ENCODE assay signal across 13 cellular contexts in genomic region chr10:73161079-73161478, GRCh38.
"Had no signal": no experiment of that assay in that cellular context is flagged by ENCODE, and none has a peak within 500 bp of the region (broad histone marks: within the 10 kb centered on the region; RNA-seq: fewer than 3 reads in every experiment).

No MANE protein-coding gene starts in this region.

- ATAC-seq: effector memory CD8-positive, alpha-beta T cell; left cardiac atrium; natural killer cell; right lobe of liver had no signal

- H3K27ac ChIP-seq: cardiac muscle cell, ovary, right lobe of liver, tibial artery had no signal

- H3K27me3 ChIP-seq: cardiac muscle cell, ovary, right lobe of liver, tibial artery had no signal

- H3K36me3 Mint-ChIP-seq: natural killer cell had no signal

- DNase-seq: activated CD4-positive, alpha-beta T cell treated with anti-CD3 and anti-CD28 coated beads, Interleukin-2, amount 50 U/mL, for 1 hour; amygdala; effector memory CD8-positive, alpha-beta T cell; foreskin fibroblast; left cardiac atrium; natural killer cell; ovary; right lobe of liver; stimulated activated CD4-positive, alpha-beta T cell treated with anti-CD3 and anti-CD28 coated beads, Interleukin-4, amount 100 ng/mL, for 1 hour; tibial artery had no signal

- H3K36me3 ChIP-seq: ovary had no signal

- H3K9me3 ChIP-seq: ovary, right lobe of liver, tibial artery had no signal

- H3K27me3 Mint-ChIP-seq: activated naive CD8-positive, alpha-beta T cell; effector memory CD8-positive, alpha-beta T cell had no signal

- H3K9me3 Mint-ChIP-seq: effector memory CD8-positive, alpha-beta T cell; natural killer cell had no signal

- H3K4me3 ChIP-seq: cardiac muscle cell, ovary, right lobe of liver, smooth muscle cell, tibial artery had no signal

- H3K4me2 ChIP-seq: smooth muscle cell had no signal

- H3K4me1 ChIP-seq: right lobe of liver had no signal

- H3K4me3 Mint-ChIP-seq: natural killer cell had no signal
